Comparison of ENCODE assay signal across 8 cellular contexts in genomic region chr13:45340422-45341033, GRCh38. TPM values are rescaled to one million over a fixed set of nuclear protein-coding genes. Genes with fewer than 3 reads are reported as not detected.
DNase-seq lines count a peak whose midpoint lies in the region; ATAC-seq and TF ChIP-seq lines count a peak whose summit lies in the region.

No MANE protein-coding gene starts in this region.

- CTCF ChIA-PET in AG04450 (lab: Charles Lee): interaction anchor here (1.4 to 2.9 kb wide), 3 partner anchors 15 to 294 kb away, joined by 4 to 8 read pairs (median 7); no protein-coding TSS in a partner anchor

- DNase-seq in AG04450 (ENCODE audit: low read depth, low spot score) (peak; percentile 85), NCI-H345 (lab: John Stamatoyannopoulos, UW) (peak; percentile 79), left colon (peak; percentile 91 to 93)
- DNase-seq in activated CD4-positive, alpha-beta T cell treated with anti-CD3 and anti-CD28 coated beads, Interleukin-2, amount 10 ng/mL, durations not matched to agents 24 days and 14 days: peak; percentile 95
- DNase-seq in stimulated activated CD4-positive, alpha-beta T cell treated with anti-CD3 and anti-CD28 coated beads, Interleukin-1b, Interleukin-23, amount 100 ng/mL, for 24 hours (ENCODE audit: low read depth in 4 of 4, low spot score in 1 of 4): peak; percentile 54 to 67 (median 61)

- H3K36me3 Mint-ChIP-seq in activated CD4-positive, alpha-beta T cell treated with anti-CD3 and anti-CD28 coated beads, Interleukin-2, amount 10 ng/mL, durations not matched to agents 24 days and 14 days (ENCODE audit: low read depth): peaks cover 72% of the 10 kb centered on the region

- H3K27me3 ChIP-seq in AG04450 (ENCODE audit: control insufficient read depth, insufficient read depth, low read length): no peaks in the 10 kb centered on the region

- H3K4me1 Mint-ChIP-seq in activated CD4-positive, alpha-beta T cell treated with anti-CD3 and anti-CD28 coated beads, Interleukin-2, amount 10 ng/mL, durations not matched to agents 24 days and 14 days: peaks cover 51% of the 10 kb centered on the region

- H3K4me3 Mint-ChIP-seq in activated CD4-positive, alpha-beta T cell treated with anti-CD3 and anti-CD28 coated beads, Interleukin-2, amount 10 ng/mL, durations not matched to agents 24 days and 14 days: peak overlapping the region; percentile 99

- peak overlapping the region; percentile 83 for H3K4me3 ChIP-seq in AG04450 (ENCODE audit: low read depth, low read length)

- POLR2A ChIA-PET in AG04450 (lab: Yijun Ruan, JAX): interaction anchor here (0.6 to 2.9 kb wide), 13 partner anchors 9 to 298 kb away, joined by 3 to 19 read pairs (median 3); partner anchors contain the start of gene COG3

- no peaks in the 10 kb centered on the region for H3K27me3 Mint-ChIP-seq in activated CD4-positive, alpha-beta T cell treated with anti-CD3 and anti-CD28 coated beads, Interleukin-2, amount 10 ng/mL, durations not matched to agents 24 days and 14 days

- H3K27ac ChIP-seq in AG04450 (ENCODE audit: low read depth, low read length): peak overlapping the region; percentile 96
- H3K27ac ChIP-seq in cingulate gyrus (ENCODE audit: low read depth, low read length): peak overlapping the region; percentile 99

- ATAC-seq in GM18520 (IDR thresholded peaks at IDR 0.05; ENCODE audit: unreplicated experiment): peak; percentile 19
- peak; percentile 32 for ATAC-seq in HG03095 (IDR thresholded peaks at IDR 0.05; ENCODE audit: unreplicated experiment)
- peak; percentile 58 for ATAC-seq in left colon

- intact Hi-C loops in activated CD4-positive, alpha-beta T cell treated with anti-CD3 and anti-CD28 coated beads, Interleukin-2, amount 10 ng/mL, durations not matched to agents 24 days and 14 days (cut with micrococcal nuclease): loop anchor here (1.0 to 10.0 kb wide), 9 partner anchors 27 to 1214 kb away; partner anchors contain the start of genes COG3, GPALPP1, LCP1 and LRCH1
- intact Hi-C loops in left colon (cut with DNase I, micrococcal nuclease): no loop called here

- no peaks in the 10 kb centered on the region for H3K9me3 Mint-ChIP-seq in activated CD4-positive, alpha-beta T cell treated with anti-CD3 and anti-CD28 coated beads, Interleukin-2, amount 10 ng/mL, durations not matched to agents 24 days and 14 days

- peak; percentile 53 for TF ChIP-seq CTCF in AG04450 (IDR thresholded peaks at IDR 0.05; ENCODE audit: low read depth, low read length)

- H3K27ac Mint-ChIP-seq in activated CD4-positive, alpha-beta T cell treated with anti-CD3 and anti-CD28 coated beads, Interleukin-2, amount 10 ng/mL, durations not matched to agents 24 days and 14 days: peak overlapping the region; percentile 99

- no peaks in the 10 kb centered on the region; the same call in 1 of the 2 replicates for H3K9me3 ChIP-seq in AG04450 (ENCODE audit: control insufficient read depth, insufficient read depth, low read length)

RNA-seq across cellular contexts. Expression of gene TPT1, which starts 0.5 kb away (rescaled TPM):
- polyA plus RNA-seq in AG04450 (2011; rRNA removed): 6,434 and 7,581 TPM in 2 replicates
- polyA minus RNA-seq in AG04450 (2011; rRNA and poly(A)+ RNA removed): 1,741 and 1,851 TPM in 2 replicates
- 2,188 and 2,224 TPM in 2 replicates for total RNA-seq in activated CD4-positive, alpha-beta T cell treated with anti-CD3 and anti-CD28 coated beads, Interleukin-2, amount 10 ng/mL, durations not matched to agents 24 days and 14 days
- 1,000 to 10,000 TPM; 3,363 to 4,788 TPM for total RNA-seq in left colon

Comparison
In these comparisons a context has a peak if more than half of its experiments do, and no peak if none do; other contexts are left out.
1. Peak in every context shown above with its lines: DNase-seq, ATAC-seq, H3K4me3 ChIP-seq and H3K27ac ChIP-seq.